ENCODE assay signal across 21 cellular contexts in the genomic region with DNA sequence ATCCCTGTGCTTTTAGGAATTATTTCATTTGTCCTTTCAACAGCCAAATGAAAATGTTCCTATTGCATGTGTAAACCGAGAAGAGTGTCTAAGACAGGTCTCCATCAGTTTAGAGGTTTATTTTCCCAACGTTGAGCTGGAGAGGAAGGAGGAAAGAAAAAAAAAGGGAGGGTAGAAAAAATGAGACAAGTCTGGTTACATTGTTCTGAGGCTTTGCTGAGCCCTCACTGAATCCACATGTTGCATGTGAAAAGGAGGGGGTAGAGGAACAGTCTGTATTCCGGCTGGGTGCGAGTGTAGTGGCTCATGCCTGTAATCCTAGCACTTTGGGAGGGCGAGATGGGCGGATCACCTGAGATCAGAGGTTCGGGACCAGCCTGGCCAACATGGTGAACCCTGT. TPM values are rescaled to one million over a fixed set of nuclear protein-coding genes. Genes with fewer than 3 reads are reported as not detected.
A peak's percentile ranks its signal among the peaks of the same experiment; 100 is the strongest.
DNase-seq lines count a peak whose midpoint lies in the region; ATAC-seq, FAIRE-seq and TF ChIP-seq lines count a peak whose summit lies in the region.
"Had no signal": no experiment of that assay in that cellular context is flagged by ENCODE, and none has a peak within 500 bp of the region (broad histone marks: within the 10 kb centered on the region; RNA-seq: fewer than 3 reads in every experiment).

No MANE protein-coding gene starts in this region.

- H3K4me3 ChIP-seq in cardiac muscle cell (no peak overlapping the region), heart left ventricle (no peak overlapping the region), K562 (no peak overlapping the region), mesendoderm (ENCODE audit: low read length) (no peak overlapping the region), SJCRH30 (no peak overlapping the region)
- H3K4me3 ChIP-seq: BLaER1, GM12878, GM23248 had no signal

- peaks cover 27% of the 10 kb centered on the region for H3K4me1 Mint-ChIP-seq in progenitor cell of endocrine pancreas (ENCODE audit: low read depth)
- H3K4me1 Mint-ChIP-seq: CD4-positive, CD25-positive, alpha-beta regulatory T cell had no signal

- no TSS peak for BruUV-seq in K562 (replicated peaks; lab: Mats Ljungman, UMichigan)

- in situ Hi-C loops in K562 (cut with MboI): no loop called here

- peak overlapping the region; percentile 44 for H4K5ac ChIP-seq in mesendoderm (ENCODE audit: low read length)

- ATAC-seq in heart left ventricle (no peak), K562 (no peak), HG03457 (IDR thresholded peaks at IDR 0.05; ENCODE audit: unreplicated experiment) (no peak)
- ATAC-seq: GM12878 had no signal

- no peaks in the 10 kb centered on the region for H3K27me3 Mint-ChIP-seq in progenitor cell of endocrine pancreas

- H3K9ac ChIP-seq in K562 (ENCODE audit: insufficient read depth in 1 of 2, low read depth in 2 of 2, low read length in 2 of 2) (no peak overlapping the region), mesendoderm (ENCODE audit: low read length) (no peak overlapping the region)
- H3K9ac ChIP-seq: BLaER1, GM23248 had no signal

- H4K8ac ChIP-seq in mesendoderm (ENCODE audit: low read depth, low read length): no peak overlapping the region

- TF ChIP-seq RAD21 in K562 (CRISPR knock-in tag; conservative IDR thresholded peaks at IDR 0.05 in 1 of 2, IDR thresholded peaks at IDR 0.05 in 1 of 2): no peak

- no peak for DNase-seq in cardiac muscle cell (ENCODE audit: low read depth in 1 of 2, low spot score in 1 of 2)
- DNase-seq in heart left ventricle: no peak
- no peak for DNase-seq in K562 (ENCODE audit: extremely low read depth in 1 of 4, low spot score in 3 of 4)
- peak; percentile 77 for DNase-seq in mesendoderm
- no peak for DNase-seq in progenitor cell of endocrine pancreas (ENCODE audit: low spot score, unreplicated experiment)
- DNase-seq in SJCRH30: no peak
- no peak for DNase-seq in T1000 (lab: John Stamatoyannopoulos, UW)
- DNase-seq: 8988T; AML-193; Calu3; CD4-positive, CD25-positive, alpha-beta regulatory T cell; DMS 273 treated with DMSO at 0.1 percent for 48 hours; GM23248; H9 had no signal

- no peak for FAIRE-seq in K562 (lab: Jason Lieb, UNC)
- FAIRE-seq: GM12878, GM18507, HTR-8/SVneo had no signal

- H3K36me3 Mint-ChIP-seq in progenitor cell of endocrine pancreas (ENCODE audit: insufficient read depth): peaks cover 2% of the 10 kb centered on the region
- H3K36me3 Mint-ChIP-seq: CD4-positive, CD25-positive, alpha-beta regulatory T cell had no signal

- H2AFZ ChIP-seq in K562 (ENCODE audit: low read depth, low read length): peak overlapping the region; percentile 86
- H2AFZ ChIP-seq: GM23248 had no signal

- H3K36me3 ChIP-seq in cardiac muscle cell (no peaks in the 10 kb centered on the region), heart left ventricle (no peaks in the 10 kb centered on the region), K562 (ENCODE audit: control insufficient read depth, insufficient read depth, low read length) (no peaks in the 10 kb centered on the region), mesendoderm (ENCODE audit: control insufficient read depth, insufficient read depth, low read length) (no peaks in the 10 kb centered on the region), SJCRH30 (no peaks in the 10 kb centered on the region)
- H3K36me3 ChIP-seq: BLaER1 had no signal

- H3K79me2 ChIP-seq in K562 (ENCODE audit: control insufficient read depth, insufficient read depth, low read length) (no peaks in the 10 kb centered on the region), mesendoderm (ENCODE audit: control insufficient read depth, insufficient read depth, low read length) (no peaks in the 10 kb centered on the region)

- H3K27ac ChIP-seq in cardiac muscle cell: peak overlapping the region; percentile 98
- H3K27ac ChIP-seq in heart left ventricle: peak overlapping the region in 4 of 12 donors; percentile 90 to 99 (median 92)
- H3K27ac ChIP-seq in K562 (ENCODE audit: extremely low read depth, low read depth, low read length): no peak overlapping the region
- H3K27ac ChIP-seq in mesendoderm (ENCODE audit: low read depth, low read length): peak overlapping the region; percentile 71
- no peak overlapping the region for H3K27ac ChIP-seq in SJCRH30
- H3K27ac ChIP-seq: BLaER1, GM23248 had no signal

- H3K9me1 ChIP-seq in K562 (ENCODE audit: control insufficient read depth, insufficient read depth, low read length): no peaks in the 10 kb centered on the region

- H2BK5ac ChIP-seq in mesendoderm (ENCODE audit: low read length): peak overlapping the region; percentile 65

- H3K27me3 ChIP-seq in cardiac muscle cell: no peaks in the 10 kb centered on the region
- peaks cover 0 to 13% (median 0%) of the 10 kb centered on the region in 9 donors for H3K27me3 ChIP-seq in heart left ventricle
- H3K27me3 ChIP-seq in K562 (ENCODE audit: control insufficient read depth in 2 of 2, insufficient read depth in 2 of 2, low read length in 2 of 2): no peaks in the 10 kb centered on the region
- H3K27me3 ChIP-seq in mesendoderm (ENCODE audit: insufficient read depth, low read length, poor library complexity): no peaks in the 10 kb centered on the region
- peaks cover 2% of the 10 kb centered on the region; the same call in 1 of the 2 replicates for H3K27me3 ChIP-seq in SJCRH30
- H3K27me3 ChIP-seq: BLaER1 had no signal

- H3K18ac ChIP-seq in mesendoderm (ENCODE audit: low read length): peak overlapping the region; percentile 19

- no peaks in the 10 kb centered on the region for H3K79me1 ChIP-seq in mesendoderm (ENCODE audit: low read length)

- no peak overlapping the region for H2BK15ac ChIP-seq in mesendoderm (replicated peaks; ENCODE audit: low read depth)

- H2BK120ac ChIP-seq in mesendoderm (ENCODE audit: low read depth, low read length): peak overlapping the region; percentile 30

- H3K56ac ChIP-seq in mesendoderm (ENCODE audit: low read length): peak overlapping the region; percentile 53

- CTCF ChIA-PET in K562 (lab: Yijun Ruan, JAX; ENCODE audit: low intra/inter-chr PET ratio): no interaction called here

- H3K9me3 ChIP-seq in cardiac muscle cell (ENCODE audit: low read depth) (no peaks in the 10 kb centered on the region), heart left ventricle (no peaks in the 10 kb centered on the region), K562 (replicated peaks; ENCODE audit: control insufficient read depth, insufficient read depth, low read depth, low read length) (no peaks in the 10 kb centered on the region), SJCRH30 (replicated peaks) (no peaks in the 10 kb centered on the region)
- H3K9me3 ChIP-seq: BLaER1 had no signal

- POLR2A ChIA-PET in K562 (lab: Yijun Ruan, JAX): interaction anchor here (0.6 kb wide), 1 partner anchor 18 kb away, joined by 3 read pairs; no protein-coding TSS in a partner anchor

- H4K20me1 ChIP-seq in K562 (replicated peaks; ENCODE audit: control insufficient read depth, insufficient read depth, low read length): no peaks in the 10 kb centered on the region
- H4K20me1 ChIP-seq: BLaER1 had no signal

- WGBS in heart left ventricle, 4 donors: 62 to 68% (median 64%) methylated on average over 7 of the region's 7 CpGs
- WGBS in K562 (ENCODE audit: insufficient coverage, low coverage, missing lambda C conversion rate): 74% methylated on average over 7 of the region's 7 CpGs
- no CpG with 5 or more reads among the region's 7 CpGs for WGBS in mesendoderm (ENCODE audit: extremely low coverage, insufficient coverage, low lambda C conversion rate)

- peaks cover 34% of the 10 kb centered on the region for H3K4me1 ChIP-seq in cardiac muscle cell (ENCODE audit: low read depth)
- H3K4me1 ChIP-seq in heart left ventricle: peaks cover 0 to 24% (median 14%) of the 10 kb centered on the region in 12 donors
- peaks cover 20 to 39% of the 10 kb centered on the region in 2 experiments for H3K4me1 ChIP-seq in K562 (replicated peaks in 1 of 2; ENCODE audit: control insufficient read depth in 2 of 2, insufficient read depth in 2 of 2, low read length in 2 of 2)
- H3K4me1 ChIP-seq in mesendoderm (ENCODE audit: control insufficient read depth, low read depth, low read length): peaks cover 15% of the 10 kb centered on the region
- peaks cover 9% of the 10 kb centered on the region for H3K4me1 ChIP-seq in SJCRH30

- H3K9me3 Mint-ChIP-seq in progenitor cell of endocrine pancreas (ENCODE audit: low read depth): peaks cover 3% of the 10 kb centered on the region
- H3K9me3 Mint-ChIP-seq: CD4-positive, CD25-positive, alpha-beta regulatory T cell had no signal

- peak overlapping the region; percentile 50 for H2AK5ac ChIP-seq in mesendoderm (ENCODE audit: low read length)

- intact Hi-C loops in heart left ventricle (cut with DNase I): loop anchor here in 4 of 10 donors (5.0 kb wide), 2 partner anchors 35 to 55 kb away; no protein-coding TSS in a partner anchor
- intact Hi-C loops in K562 (cut with micrococcal nuclease): no loop called here

- TF ChIP-seq CTCF in cardiac muscle cell (IDR thresholded peaks at IDR 0.05; ENCODE audit: low read depth, low read length) (no peak), heart left ventricle (IDR thresholded peaks at IDR 0.05) (no peak), K562 (IDR thresholded peaks at IDR 0.05 in 2 of 3, conservative IDR thresholded peaks at IDR 0.05 in 1 of 3; ENCODE audit: insufficient read depth in 2 of 3, low read depth in 1 of 3, low read length in 3 of 3) (no peak), progenitor cell of endocrine pancreas (IDR thresholded peaks at IDR 0.05; ENCODE audit: unreplicated experiment) (no peak)

- no peak overlapping the region for H3K23ac ChIP-seq in mesendoderm (ENCODE audit: low read length)

- H3K4ac ChIP-seq in mesendoderm (ENCODE audit: low read depth, low read length): peak overlapping the region; percentile 6

- H3K27ac Mint-ChIP-seq in progenitor cell of endocrine pancreas: peak overlapping the region; percentile 21
- H3K27ac Mint-ChIP-seq: H9 had no signal

- H3K4me3 Mint-ChIP-seq in progenitor cell of endocrine pancreas (ENCODE audit: low read depth): no peak overlapping the region
- H3K4me3 Mint-ChIP-seq: CD4-positive, CD25-positive, alpha-beta regulatory T cell; H9 had no signal

- no peak overlapping the region for H3K4me2 ChIP-seq in K562 (ENCODE audit: insufficient read depth, low read length)
- no peak overlapping the region for H3K4me2 ChIP-seq in mesendoderm (ENCODE audit: low read length)
- H3K4me2 ChIP-seq: BLaER1 had no signal

- no peak for TF ChIP-seq EP300 in K562 (IDR thresholded peaks at IDR 0.05; ENCODE audit: low read length)

- no peak for TF ChIP-seq POLR2A in heart left ventricle (IDR thresholded peaks at IDR 0.05)
- no peak for TF ChIP-seq POLR2A in K562 (conservative IDR thresholded peaks at IDR 0.05)

RNA-seq across cellular contexts. Expression of gene PDIK1L, which starts 19.2 kb away (rescaled TPM):
- total RNA-seq in cardiac muscle cell (3.7 and 8.5 TPM in 2 replicates), heart left ventricle (1 to 10 TPM; 3.9 to 9.3 (median 6.0) TPM), K562 (2014; rRNA removed) (12.8 and 13.7 TPM in 2 replicates), K562 (2014; rRNA removed; fragmentation: Illumina TruSeq; extraction: Trizol) (30.2 and 36.1 TPM in 2 replicates), K562 (2015; rRNA removed; fragmentation: Illumina TruSeq; extraction: Trizol) (21.6 and 23.3 TPM in 2 replicates), K562 (2021) (26.3 TPM in 2 replicates), progenitor cell of endocrine pancreas (15.2 and 17.2 TPM in 2 replicates)
- polyA plus RNA-seq in cardiac muscle cell (4.2 and 7.1 TPM in 2 replicates), heart left ventricle (1 to 10 TPM; 2.1 to 2.7 TPM), K562 (2011; rRNA removed) (23.8 and 24.5 TPM in 2 replicates), K562 (2014; fragmentation: Illumina TruSeq; extraction: Trizol) (19.8 and 20.0 TPM in 2 replicates), K562 (2014; fragmentation: Nextera tagmentation; extraction: Ambion mirVana) (10 to 100 TPM; 14.7 to 21.5 TPM), K562 (2014; rRNA removed) (13.6 and 13.9 TPM in 2 replicates)
- total RNA-seq in K562 (2011; cell fraction: chromatin; rRNA removed; ENCODE audit: low replicate concordance): 13.8 and 29.1 TPM in 2 replicates
- 6.7 and 10.4 TPM in 2 replicates for total RNA-seq in K562 (2011; cell fraction: nucleolus; rRNA removed)
- total RNA-seq in K562 (2011; cell fraction: nucleoplasm; rRNA removed): 15.9 and 18.4 TPM in 2 replicates
- polyA plus RNA-seq in K562 (2011; cell fraction: cytosol; rRNA removed): 3.7 and 9.8 TPM in 2 replicates
- 7.5 and 9.5 TPM in 2 replicates for polyA plus RNA-seq in K562 (2011; cell fraction: nucleus; rRNA removed)
- polyA plus RNA-seq in K562 (2012): 13.0 and 15.6 TPM in 2 replicates
- polyA minus RNA-seq in K562 (2011; rRNA and poly(A)+ RNA removed): 49.3 and 52.4 TPM in 2 replicates
- 17.2 and 17.6 TPM in 2 replicates for polyA minus RNA-seq in K562 (2011; cell fraction: cytosol; rRNA and poly(A)+ RNA removed)
- 4.3 and 10.4 TPM in 2 replicates for polyA minus RNA-seq in K562 (2011; cell fraction: nucleus; rRNA and poly(A)+ RNA removed)
- polyA plus RNA-seq in mesendoderm (2013, experiment 1 of 2): 1.2 TPM
- 1.2 TPM for polyA plus RNA-seq in mesendoderm (2013, experiment 2 of 2)
- total RNA-seq in SJCRH30 (2014; rRNA removed; shearing (Covaris generic)): 8.1 and 8.7 TPM in 2 replicates

RNA-seq across cellular contexts. Expression of gene TRIM63, which starts 25.0 kb away (rescaled TPM):
- total RNA-seq in cardiac muscle cell (29.4 and 39.6 TPM in 2 replicates), heart left ventricle (100 to 1,000 TPM; 136 to 598 (median 196) TPM), K562 (2014; rRNA removed) (0.24 and 0.50 TPM in 2 replicates), K562 (2014; rRNA removed; fragmentation: Illumina TruSeq; extraction: Trizol) (0.32 and 0.36 TPM in 2 replicates), K562 (2015; rRNA removed; fragmentation: Illumina TruSeq; extraction: Trizol) (0.19 and 0.22 TPM in 2 replicates), K562 (2021) (0.16 and 0.44 TPM in 2 replicates), progenitor cell of endocrine pancreas (not detected in 2 replicates)
- polyA plus RNA-seq in cardiac muscle cell (25.8 and 32.8 TPM in 2 replicates), heart left ventricle (100 to 1,000 TPM; 277 to 444 TPM), K562 (2011; rRNA removed) (0.42 and 0.57 TPM in 2 replicates), K562 (2014; fragmentation: Illumina TruSeq; extraction: Trizol) (0.28 and 0.48 TPM in 2 replicates), K562 (2014; fragmentation: Nextera tagmentation; extraction: Ambion mirVana) (under 1 TPM; 0.08 to 0.10 TPM), K562 (2014; rRNA removed) (0.22 and 0.40 TPM in 2 replicates)
- total RNA-seq in K562 (2011; cell fraction: chromatin; rRNA removed; ENCODE audit: low replicate concordance): 0.74 and 0.77 TPM in 2 replicates
- total RNA-seq in K562 (2011; cell fraction: nucleolus; rRNA removed): 0.26 and 0.67 TPM in 2 replicates
- total RNA-seq in K562 (2011; cell fraction: nucleoplasm; rRNA removed): 0.44 and 0.99 TPM in 2 replicates
- 0.31 and 0.43 TPM in 2 replicates for polyA plus RNA-seq in K562 (2011; cell fraction: cytosol; rRNA removed)
- polyA plus RNA-seq in K562 (2011; cell fraction: nucleus; rRNA removed): 0.41 and 0.65 TPM in 2 replicates
- polyA plus RNA-seq in K562 (2012): 0.38 and 0.60 TPM in 2 replicates
- polyA minus RNA-seq in K562 (2011; rRNA and poly(A)+ RNA removed): 0.28 and 0.54 TPM in 2 replicates
- not detected in 2 replicates for polyA minus RNA-seq in K562 (2011; cell fraction: cytosol; rRNA and poly(A)+ RNA removed)
- polyA minus RNA-seq in K562 (2011; cell fraction: nucleus; rRNA and poly(A)+ RNA removed): 0.27 and 0.33 TPM in 2 replicates
- not detected for polyA plus RNA-seq in mesendoderm (2013, experiment 1 of 2)
- polyA plus RNA-seq in mesendoderm (2013, experiment 2 of 2): 0.03 TPM
- not detected in 2 replicates for total RNA-seq in SJCRH30 (2014; rRNA removed; shearing (Covaris generic))
- total RNA-seq: Calu3; CD4-positive, CD25-positive, alpha-beta regulatory T cell; Daoy; G401; GM12878; GM23248; H9 had no signal
- polyA plus RNA-seq: CD4-positive, CD25-positive, alpha-beta regulatory T cell; GM12878; GM23248 had no signal

RNA-seq across cellular contexts. Expression of gene SLC30A2, which starts 46.5 kb away (rescaled TPM):
- 1.3 and 1.5 TPM in 2 replicates for total RNA-seq in cardiac muscle cell
- polyA plus RNA-seq in cardiac muscle cell: 0.16 and 1.8 TPM in 2 replicates
- 10 to 100 TPM in 4 of 9 donors, 1 to 10 TPM in 5; 2.9 to 18.0 (median 6.5) TPM for total RNA-seq in heart left ventricle
- polyA plus RNA-seq in heart left ventricle: 1 to 10 TPM; 3.4 to 3.7 TPM
- total RNA-seq in K562 (2011; cell fraction: chromatin; rRNA removed; ENCODE audit: low replicate concordance): 0.42 TPM in 1 of 2 replicates, not detected in the other
- total RNA-seq in K562 (2011; cell fraction: nucleolus; rRNA removed): 0.33 and 0.53 TPM in 2 replicates
- 0.51 TPM in 1 of 2 replicates, not detected in the other for total RNA-seq in K562 (2011; cell fraction: nucleoplasm; rRNA removed)
- total RNA-seq in K562 (2014; rRNA removed): 0.18 TPM in 1 of 2 replicates, not detected in the other
- not detected in 2 replicates for total RNA-seq in K562 (2014; rRNA removed; fragmentation: Illumina TruSeq; extraction: Trizol)
- not detected in 2 replicates for total RNA-seq in K562 (2015; rRNA removed; fragmentation: Illumina TruSeq; extraction: Trizol)
- 0.11 and 0.13 TPM in 2 replicates for total RNA-seq in K562 (2021)
- polyA plus RNA-seq in K562 (2011; rRNA removed): 0.07 and 0.08 TPM in 2 replicates
- polyA plus RNA-seq in K562 (2011; cell fraction: cytosol; rRNA removed): 0.19 and 0.22 TPM in 2 replicates
- polyA plus RNA-seq in K562 (2011; cell fraction: nucleus; rRNA removed): 0.10 TPM in 2 replicates
- polyA plus RNA-seq in K562 (2012): 0.03 and 0.32 TPM in 2 replicates
- polyA plus RNA-seq in K562 (2014; fragmentation: Illumina TruSeq; extraction: Trizol): 0.07 TPM in 1 of 2 replicates, not detected in the other
- polyA plus RNA-seq in K562 (2014; fragmentation: Nextera tagmentation; extraction: Ambion mirVana): under 1 TPM; 0.01 to 0.06 TPM
- polyA plus RNA-seq in K562 (2014; rRNA removed): 0.03 TPM in 1 of 2 replicates, not detected in the other
- polyA minus RNA-seq in K562 (2011; rRNA and poly(A)+ RNA removed): 0.21 TPM in 1 of 2 replicates, not detected in the other
- polyA minus RNA-seq in K562 (2011; cell fraction: cytosol; rRNA and poly(A)+ RNA removed): not detected in 2 replicates
- 0.13 TPM in 1 of 2 replicates, not detected in the other for polyA minus RNA-seq in K562 (2011; cell fraction: nucleus; rRNA and poly(A)+ RNA removed)
- 0.35 TPM for polyA plus RNA-seq in mesendoderm (2013, experiment 1 of 2)
- polyA plus RNA-seq in mesendoderm (2013, experiment 2 of 2): 0.41 TPM
- total RNA-seq in progenitor cell of endocrine pancreas: 0.13 and 0.17 TPM in 2 replicates
- 0.08 and 0.26 TPM in 2 replicates for total RNA-seq in SJCRH30 (2014; rRNA removed; shearing (Covaris generic))
- total RNA-seq: Calu3; CD4-positive, CD25-positive, alpha-beta regulatory T cell; Daoy; GM23248 had no signal
- polyA plus RNA-seq: GM12878 had no signal

Comparison
In these comparisons a context has a peak if more than half of its experiments do, and no peak if none do; other contexts are left out.
1. H3K27ac ChIP-seq: peak in cardiac muscle cell (single experiment) and mesendoderm (single experiment); none in K562 (single experiment) and SJCRH30 (single experiment).
2. RNA of gene TRIM63, which starts 25.0 kb away (total RNA-seq): 136 to 598 TPM in heart left ventricle and 29.4 to 39.6 TPM in cardiac muscle cell; 0.16 to 0.99 TPM in K562, not detected in progenitor cell of endocrine pancreas and not detected in SJCRH30; every median in the first group is over 10 times any median in the second.